In the genomic region with DNA sequence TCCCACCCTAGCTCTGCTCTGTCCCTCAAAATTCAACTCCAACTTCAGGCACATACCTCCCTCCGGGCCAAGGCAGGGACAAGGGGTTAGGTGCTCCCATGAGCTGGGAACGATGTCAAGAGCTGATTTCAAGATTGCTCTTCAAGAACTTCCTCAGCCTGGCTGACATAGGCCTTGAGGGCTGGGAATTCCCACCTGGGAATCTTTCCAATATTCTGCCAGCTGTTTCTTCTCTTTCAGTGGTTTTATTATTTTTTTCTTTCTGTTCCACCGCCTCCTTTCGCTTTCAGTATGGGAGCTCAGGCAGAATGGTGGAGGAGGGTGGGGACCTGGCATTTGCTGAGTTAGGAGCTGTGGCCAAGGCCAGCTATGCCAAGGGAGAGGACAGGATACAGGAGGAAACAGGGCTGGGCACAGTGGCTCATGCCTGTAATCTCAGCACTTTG, we compare ENCODE assay signal across 9 cellular contexts. TPM values are rescaled to one million over a fixed set of nuclear protein-coding genes. Genes with fewer than 3 reads are reported as not detected.
DNase-seq lines count a peak whose midpoint lies in the region; ATAC-seq and TF ChIP-seq lines count a peak whose summit lies in the region.
"Had no signal": no experiment of that assay in that cellular context is flagged by ENCODE, and none has a peak within 500 bp of the region (broad histone marks: within the 10 kb centered on the region; RNA-seq: fewer than 3 reads in every experiment).

No MANE protein-coding gene starts in this region.

- peak overlapping the region; percentile 56 for H3K27ac Mint-ChIP-seq in activated CD4-positive, alpha-beta T cell treated with anti-CD3 and anti-CD28 coated beads for 36 hours

- peak overlapping the region; percentile 74 for H3K27ac ChIP-seq in colonic mucosa
- peak overlapping the region; percentile 74 to 83 (median 79) for H3K27ac ChIP-seq in transverse colon

- intact Hi-C loops in activated CD4-positive, alpha-beta T cell treated with anti-CD3 and anti-CD28 coated beads for 36 hours (cut with DNase I, micrococcal nuclease): no loop called here
- intact Hi-C loops in colonic mucosa (cut with DNase I): no loop called here
- intact Hi-C loops in transverse colon (cut with DNase I; ENCODE audit: low total_unique reads): no loop called here

- H3K36me3 ChIP-seq in colonic mucosa (no peaks in the 10 kb centered on the region), transverse colon (no peaks in the 10 kb centered on the region)

- H3K9me3 Mint-ChIP-seq in activated CD4-positive, alpha-beta T cell treated with anti-CD3 and anti-CD28 coated beads for 36 hours (ENCODE audit: low read depth): no peaks in the 10 kb centered on the region

- in situ Hi-C loops in transverse colon (cut with MboI; ENCODE audit: low pct_ligation_motif_present in 1 of 4, low pct_unique_long_range_greater_than_20kb in 1 of 4, low sequenced_read_pairs in 3 of 4): loop anchor here in 1 of 4 donors (10.0 kb wide), 1 partner anchor 127 kb away; no protein-coding TSS in a partner anchor

- no peak for TF ChIP-seq CTCF in colonic mucosa (IDR thresholded peaks at IDR 0.05)
- TF ChIP-seq CTCF in transverse colon (IDR thresholded peaks at IDR 0.05): no peak

- POLR2A ChIA-PET in activated CD4-positive, alpha-beta T cell treated with anti-CD3 and anti-CD28 coated beads for 36 hours (lab: Charles Lee): interaction anchor here (0.6 to 0.7 kb wide), 2 partner anchors 19 to 137 kb away, joined by 3 to 4 read pairs; no protein-coding TSS in a partner anchor

- H3K4me3 Mint-ChIP-seq in activated CD4-positive, alpha-beta T cell treated with anti-CD3 and anti-CD28 coated beads for 36 hours: no peak overlapping the region

- H3K4me3 ChIP-seq in colonic mucosa (no peak overlapping the region), transverse colon (peak overlapping the region in 1 of 4 donors; percentile 14)

- H3K9me3 ChIP-seq in colonic mucosa (no peaks in the 10 kb centered on the region), transverse colon (no peaks in the 10 kb centered on the region)

- no peaks in the 10 kb centered on the region for H3K27me3 ChIP-seq in colonic mucosa
- no peaks in the 10 kb centered on the region for H3K27me3 ChIP-seq in transverse colon

- H3K4me1 Mint-ChIP-seq in activated CD4-positive, alpha-beta T cell treated with anti-CD3 and anti-CD28 coated beads for 36 hours: peaks cover 14% of the 10 kb centered on the region

- peak overlapping the region in 1 of 2 donors; percentile 30 for H3K9ac ChIP-seq in colonic mucosa (ENCODE audit: low read depth in 2 of 2, low read length in 2 of 2)

- no peak for ATAC-seq in activated CD4-positive, alpha-beta T cell treated with anti-CD3 and anti-CD28 coated beads for 36 hours

- H3K36me3 Mint-ChIP-seq in activated CD4-positive, alpha-beta T cell treated with anti-CD3 and anti-CD28 coated beads for 36 hours (ENCODE audit: low read depth): no peaks in the 10 kb centered on the region

- TF ChIP-seq EP300 in transverse colon (IDR thresholded peaks at IDR 0.05; ENCODE audit: low read depth): no peak

- H3K4me1 ChIP-seq in colonic mucosa: peaks cover 22% of the 10 kb centered on the region
- H3K4me1 ChIP-seq in transverse colon: peaks cover 12 to 51% (median 38%) of the 10 kb centered on the region in 4 donors

- WGBS in transverse colon (ENCODE audit: low coverage in 1 of 2), 2 donors: 11% methylated on average over 4 of the region's 4 CpGs; no CpG with 5 or more reads in 1 of the 2 donors

- no peak for TF ChIP-seq POLR2A in transverse colon (IDR thresholded peaks at IDR 0.05)

- CTCF ChIA-PET in activated CD4-positive, alpha-beta T cell treated with anti-CD3 and anti-CD28 coated beads for 36 hours (lab: Charles Lee): interaction anchor here (0.6 to 1.9 kb wide), 7 partner anchors 13 to 223 kb away, joined by 3 to 12 read pairs (median 3); no protein-coding TSS in a partner anchor

- H3K27me3 Mint-ChIP-seq in activated CD4-positive, alpha-beta T cell treated with anti-CD3 and anti-CD28 coated beads for 36 hours: no peaks in the 10 kb centered on the region

- DNase-seq in activated CD4-positive, alpha-beta T cell treated with anti-CD3 and anti-CD28 coated beads for 36 hours: no peak
- DNase-seq in activated CD4-positive, alpha-beta T cell treated with anti-CD3 and anti-CD28 coated beads for 48 hours: no peak
- DNase-seq in colonic mucosa (peak; percentile 83), lung microvascular endothelial cell (ENCODE audit: low read depth in 2 of 2) (peak; percentile 69 to 81), transverse colon (peak; percentile 79), DMS153 (lab: John Stamatoyannopoulos, UW) (no peak), 8988T (no peak), SKM-1 (lab: John Stamatoyannopoulos, UW; ENCODE audit: unreplicated experiment) (no peak)
- DNase-seq: midbrain had no signal

RNA-seq across cellular contexts. Expression of a gene that starts 33.7 kb away (rescaled TPM):
- total RNA-seq in activated CD4-positive, alpha-beta T cell treated with anti-CD3 and anti-CD28 coated beads for 36 hours: 100 to 1,000 TPM; 298 to 464 TPM
- total RNA-seq in colonic mucosa (100 to 1,000 TPM; 252 to 372 TPM), lung microvascular endothelial cell (191 and 296 TPM in 2 replicates), transverse colon (100 to 1,000 TPM; 110 to 177 (median 144) TPM)

RNA-seq across cellular contexts. Expression of a gene that starts 50.7 kb away (rescaled TPM):
- total RNA-seq in activated CD4-positive, alpha-beta T cell treated with anti-CD3 and anti-CD28 coated beads for 36 hours: 10 to 100 TPM; 31.3 to 35.9 TPM
- total RNA-seq in colonic mucosa: 100 to 1,000 TPM; 157 to 286 TPM
- total RNA-seq in lung microvascular endothelial cell: 64.1 and 90.7 TPM in 2 replicates
- total RNA-seq in transverse colon: 100 to 1,000 TPM in 3 of 4 donors, 10 to 100 TPM in 1; 34.6 to 613 (median 264) TPM

Comparison
In these comparisons a context has a peak if more than half of its experiments do, and no peak if none do; other contexts are left out.
1. DNase-seq: peak in colonic mucosa (single experiment), lung microvascular endothelial cell (2 of 2) and transverse colon (single experiment); none in activated CD4-positive, alpha-beta T cell treated with anti-CD3 and anti-CD28 coated beads for 36 hours (single experiment), activated CD4-positive, alpha-beta T cell treated with anti-CD3 and anti-CD28 coated beads for 48 hours (single experiment), DMS153 (single experiment), 8988T (single experiment) and SKM-1 (single experiment).